23 cellular contexts compared by ENCODE assay signal in genomic region chr7:157785021-157785441, GRCh38.
DNase-seq lines count a peak whose midpoint lies in the region; TF ChIP-seq lines count a peak whose summit lies in the region.
"Had no signal": no experiment of that assay in that cellular context is flagged by ENCODE, and none has a peak within 500 bp of the region (broad histone marks: within the 10 kb centered on the region; RNA-seq: fewer than 3 reads in every experiment).

No MANE protein-coding gene starts in this region.

- H3K36me3 ChIP-seq in right atrium auricular region: no peaks in the 10 kb centered on the region
- H3K36me3 ChIP-seq: BLaER1 treated with 17β-estradiol and CSF1 and Interleukin-3, amounts not matched to agents 10 nM and 100 nM; Peyer's patch; SJCRH30; thyroid gland had no signal

- H3K9me3 ChIP-seq in right atrium auricular region: no peaks in the 10 kb centered on the region
- H3K9me3 ChIP-seq: body of pancreas, Peyer's patch, psoas muscle, SJCRH30, thyroid gland had no signal

- no peak for TF ChIP-seq CTCF in right atrium auricular region (IDR thresholded peaks at IDR 0.05)

- no peak overlapping the region for H3K27ac ChIP-seq in right atrium auricular region
- H3K27ac ChIP-seq: BLaER1 treated with 17β-estradiol and CSF1 and Interleukin-3, amounts not matched to agents 10 nM and 100 nM; body of pancreas; Peyer's patch; psoas muscle; SJCRH30; thyroid gland had no signal

- DNase-seq in COLO829 (ENCODE audit: low spot score) (peak; percentile 21), anterior cingulate cortex (lab: John Stamatoyannopoulos, UW) (peak in 52 of 58 donors; percentile 5 to 81 (median 54)), hypothalamus (lab: John Stamatoyannopoulos, UW) (peak in 38 of 51 donors; percentile 5 to 77 (median 36)), posterior cingulate gyrus (peak in 9 of 10 donors; percentile 14 to 90 (median 62)), SW480 (ENCODE audit: low spot score) (no peak), DMS 273 (lab: John Stamatoyannopoulos, UW; ENCODE audit: unreplicated experiment) (no peak), 8988T (no peak), right atrium auricular region (ENCODE audit: low spot score) (no peak)
- DNase-seq: activated CD4-positive, CD25-positive, alpha-beta regulatory T cell; activated CD8-positive, alpha-beta memory T cell treated with anti-CD3 and anti-CD28 coated beads, Interleukin-2, amount 10 ng/mL, durations not matched to agents 7 days and 5 days; body of pancreas; DND-41; KG1; NCI-H1417 treated with DMSO at 0.1 percent for 48 hours; NCI-H2081; NCI-H226; psoas muscle; SJCRH30; T-helper 1 cell had no signal

- no peak overlapping the region for H3K4me3 ChIP-seq in right atrium auricular region
- H3K4me3 ChIP-seq: BLaER1 treated with 17β-estradiol and CSF1 and Interleukin-3, amounts not matched to agents 10 nM and 100 nM; body of pancreas; lung; Peyer's patch; psoas muscle; SJCRH30; thyroid gland had no signal

- H3K27me3 ChIP-seq in right atrium auricular region: no peaks in the 10 kb centered on the region
- H3K27me3 ChIP-seq: BLaER1 treated with 17β-estradiol and CSF1 and Interleukin-3, amounts not matched to agents 10 nM and 100 nM; body of pancreas; Peyer's patch; SJCRH30; thyroid gland had no signal

- no peaks in the 10 kb centered on the region for H3K4me1 ChIP-seq in right atrium auricular region
- H3K4me1 ChIP-seq: body of pancreas, Peyer's patch, psoas muscle, SJCRH30, thyroid gland had no signal

- intact Hi-C loops in posterior cingulate gyrus (cut with DNase I): no loop called here

Comparison
In these comparisons a context has a peak if more than half of its experiments do, and no peak if none do; other contexts are left out.
1. DNase-seq: peak in COLO829 (single experiment), anterior cingulate cortex (52 of 58), hypothalamus (38 of 51) and posterior cingulate gyrus (9 of 10); none in SW480 (single experiment), DMS 273 (single experiment), 8988T (single experiment) and right atrium auricular region (single experiment).